ENCODE assay signal across 21 cellular contexts in the genomic region with DNA sequence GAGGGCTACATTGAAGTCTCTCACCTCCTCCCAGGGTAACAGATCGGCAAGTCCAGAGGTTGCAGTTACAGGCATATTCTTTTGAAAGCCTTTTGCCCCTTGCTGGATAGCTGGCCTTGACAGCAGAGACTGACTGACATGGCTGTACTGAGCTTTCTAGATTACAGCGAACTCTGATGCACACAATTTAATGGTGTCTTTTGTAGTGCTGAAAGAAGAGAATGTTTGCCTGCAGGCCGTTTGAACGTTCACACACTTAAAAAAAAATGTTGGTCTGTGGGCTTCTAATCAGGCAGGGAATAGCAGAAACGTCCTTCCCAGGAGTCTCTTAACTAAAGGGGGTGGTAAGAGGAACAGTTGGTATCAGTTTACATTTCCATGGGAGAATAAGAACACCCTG.
DNase-seq lines count a peak whose midpoint lies in the region; ATAC-seq and TF ChIP-seq lines count a peak whose summit lies in the region.
"Had no signal": no experiment of that assay in that cellular context is flagged by ENCODE, and none has a peak within 500 bp of the region (broad histone marks: within the 10 kb centered on the region; RNA-seq: fewer than 3 reads in every experiment).

No MANE protein-coding gene starts in this region.

- no peak overlapping the region for H3K27ac ChIP-seq in GM23338 (ENCODE audit: low read depth)
- H3K27ac ChIP-seq in trophoblast cell (ENCODE audit: low read depth, low read length) = no peak overlapping the region
- H3K27ac ChIP-seq: KMS-11, SJSA1 had no signal

- H3K4me3 Mint-ChIP-seq in GM23338 (no peak overlapping the region), progenitor cell of endocrine pancreas (ENCODE audit: low read depth) (no peak overlapping the region)
- H3K4me3 Mint-ChIP-seq: CD4-positive, CD25-positive, alpha-beta regulatory T cell had no signal

- no peak overlapping the region for H2BK12ac ChIP-seq in trophoblast cell (ENCODE audit: low read length)

- H3K79me2 ChIP-seq in GM23338 (replicated peaks; ENCODE audit: insufficient read depth) (no peaks in the 10 kb centered on the region), trophoblast cell (ENCODE audit: control insufficient read depth, insufficient read depth, low read length, poor library complexity) (no peaks in the 10 kb centered on the region)

- H3K9me3 Mint-ChIP-seq in GM23338 (no peaks in the 10 kb centered on the region), progenitor cell of endocrine pancreas (ENCODE audit: low read depth) (no peaks in the 10 kb centered on the region)

- no peak overlapping the region for H2AK5ac ChIP-seq in trophoblast cell (ENCODE audit: low read length)

- no peak overlapping the region for H2BK5ac ChIP-seq in trophoblast cell (ENCODE audit: low read depth, low read length, poor library complexity)

- 0 out of 2 replicates have a peak, but pooled peaks cover 4% of the 10 kb centered on the region for H3K9me2 ChIP-seq in GM23338 (ENCODE audit: insufficient read depth)

- H3K27ac Mint-ChIP-seq in GM23338 (peak overlapping the region; percentile 36; the same call in 1 of the 2 replicates), progenitor cell of endocrine pancreas (no peak overlapping the region)
- H3K27ac Mint-ChIP-seq: CD4-positive, CD25-positive, alpha-beta regulatory T cell had no signal

- ATAC-seq in GM23338 (no peak), HG02970 (IDR thresholded peaks at IDR 0.05; ENCODE audit: low FRiP score, unreplicated experiment) (no peak), HG03354 (IDR thresholded peaks at IDR 0.05; ENCODE audit: poor library complexity, severe bottlenecking, unreplicated experiment) (no peak)
- ATAC-seq: Right ventricle myocardium inferior had no signal

- no peak overlapping the region for H3K14ac ChIP-seq in trophoblast cell (ENCODE audit: low read length)

- no peaks in the 10 kb centered on the region for H3K36me3 Mint-ChIP-seq in GM23338 (ENCODE audit: low read depth)
- no peaks in the 10 kb centered on the region for H3K36me3 Mint-ChIP-seq in progenitor cell of endocrine pancreas (ENCODE audit: insufficient read depth)
- H3K36me3 Mint-ChIP-seq: CD4-positive, CD25-positive, alpha-beta regulatory T cell had no signal

- 0 out of 2 replicates have a peak, but pooled peaks cover 4% of the 10 kb centered on the region for H3K4me1 ChIP-seq in GM23338 (ENCODE audit: insufficient read depth)
- peaks cover 7 to 20% of the 10 kb centered on the region in 2 experiments for H3K4me1 ChIP-seq in trophoblast cell (ENCODE audit: control insufficient read depth in 1 of 2, insufficient read depth in 2 of 2, low read length in 2 of 2)
- H3K4me1 ChIP-seq: SJSA1 had no signal

- H3K27me3 Mint-ChIP-seq in GM23338 (ENCODE audit: insufficient read depth, low read depth, poor library complexity) (no peaks in the 10 kb centered on the region), progenitor cell of endocrine pancreas (no peaks in the 10 kb centered on the region)
- H3K27me3 Mint-ChIP-seq: CD4-positive, CD25-positive, alpha-beta regulatory T cell had no signal

- H4K12ac ChIP-seq in trophoblast cell (ENCODE audit: low read depth, low read length) = no peak overlapping the region

- H3K18ac ChIP-seq in trophoblast cell (ENCODE audit: low read length) = no peak overlapping the region

- H3K4me1 Mint-ChIP-seq in GM23338 (peaks cover 11% of the 10 kb centered on the region; the same call in 2 of the 3 replicates), progenitor cell of endocrine pancreas (ENCODE audit: low read depth) (peaks cover 5% of the 10 kb centered on the region)
- H3K4me1 Mint-ChIP-seq: CD4-positive, CD25-positive, alpha-beta regulatory T cell had no signal

- no peak overlapping the region for H3K4ac ChIP-seq in trophoblast cell (ENCODE audit: low read depth, low read length)

- H3K9ac ChIP-seq in trophoblast cell (ENCODE audit: low read length) = no peak overlapping the region
- H3K9ac ChIP-seq: KMS-11 had no signal

- H2AFZ ChIP-seq in GM23338 = no peak overlapping the region
- no peak overlapping the region for H2AFZ ChIP-seq in trophoblast cell (ENCODE audit: insufficient read depth, low read length, poor library complexity)

- peaks cover 2% of the 10 kb centered on the region for H3K79me1 ChIP-seq in trophoblast cell (ENCODE audit: low read length)

- no peaks in the 10 kb centered on the region for H3K36me3 ChIP-seq in GM23338 (ENCODE audit: insufficient read depth)
- no peaks in the 10 kb centered on the region for H3K36me3 ChIP-seq in trophoblast cell (ENCODE audit: control insufficient read depth in 1 of 2, insufficient read depth in 2 of 2, low read length in 2 of 2)
- H3K36me3 ChIP-seq: SJSA1 had no signal

- H3K27me3 ChIP-seq in GM23338 (ENCODE audit: insufficient read depth) (no peaks in the 10 kb centered on the region), trophoblast cell (ENCODE audit: insufficient read depth, low read length) (no peaks in the 10 kb centered on the region)
- H3K27me3 ChIP-seq: SJSA1 had no signal

- DNase-seq in GM23338 (ENCODE audit: low spot score) (no peak), amniotic epithelial cell (ENCODE audit: low read depth) (peak; percentile 16), islet precursor cell (peak; percentile 60), trophoblast cell (peak; percentile 48 to 80), progenitor cell of endocrine pancreas (ENCODE audit: low spot score, unreplicated experiment) (no peak)
- DNase-seq: CD4-positive, CD25-positive, alpha-beta regulatory T cell; DND-41; GOT3; HCEC 1CT; NCI-H1105 treated with DMSO at 0.1 percent for 48 hours; NCI-H1694; NCI-H2081; NCI-H446; NCI-H526; OCI-M1; SW 1271 had no signal

- no peak overlapping the region for H4K91ac ChIP-seq in trophoblast cell (ENCODE audit: low read depth, low read length)

- no peak overlapping the region for H2BK120ac ChIP-seq in trophoblast cell (ENCODE audit: insufficient read depth, low read length, poor library complexity)

- no peaks in the 10 kb centered on the region for H4K20me1 ChIP-seq in GM23338 (replicated peaks; ENCODE audit: insufficient read depth)

- no peak overlapping the region for H4K8ac ChIP-seq in trophoblast cell (ENCODE audit: low read depth, low read length)

- H3K4me3 ChIP-seq in GM23338 (no peak overlapping the region), trophoblast cell (ENCODE audit: low read depth, low read length) (no peak overlapping the region)
- H3K4me3 ChIP-seq: SJSA1 had no signal

- H3F3A ChIP-seq in GM23338 (replicated peaks; ENCODE audit: low read depth) = no peaks in the 10 kb centered on the region

- no CpG with 5 or more reads among the region's 5 CpGs for WGBS in trophoblast cell (ENCODE audit: extremely low coverage, insufficient coverage, insufficient read length)

- H3K9me3 ChIP-seq in trophoblast cell (ENCODE audit: insufficient read depth, low read depth, low read length) = peaks cover 3% of the 10 kb centered on the region
- H3K9me3 ChIP-seq: SJSA1 had no signal

- no peak for TF ChIP-seq CTCF in GM23338 (conservative IDR thresholded peaks at IDR 0.05; ENCODE audit: low read depth in 2 of 2)
- no peak for TF ChIP-seq CTCF in progenitor cell of endocrine pancreas (IDR thresholded peaks at IDR 0.05; ENCODE audit: unreplicated experiment)

- H3K4me2 ChIP-seq in GM23338 = no peak overlapping the region
- H3K4me2 ChIP-seq in trophoblast cell (ENCODE audit: low read length) = no peak overlapping the region
- H3K4me2 ChIP-seq: KMS-11 had no signal

- no peak overlapping the region for H3K23ac ChIP-seq in trophoblast cell (ENCODE audit: low read length)

TF ChIP-seq in GM23338, 12 proteins besides CTCF, POLR2A, EP300 and RAD21 (continues in another document):
- TF ChIP-seq, protein P1, sequence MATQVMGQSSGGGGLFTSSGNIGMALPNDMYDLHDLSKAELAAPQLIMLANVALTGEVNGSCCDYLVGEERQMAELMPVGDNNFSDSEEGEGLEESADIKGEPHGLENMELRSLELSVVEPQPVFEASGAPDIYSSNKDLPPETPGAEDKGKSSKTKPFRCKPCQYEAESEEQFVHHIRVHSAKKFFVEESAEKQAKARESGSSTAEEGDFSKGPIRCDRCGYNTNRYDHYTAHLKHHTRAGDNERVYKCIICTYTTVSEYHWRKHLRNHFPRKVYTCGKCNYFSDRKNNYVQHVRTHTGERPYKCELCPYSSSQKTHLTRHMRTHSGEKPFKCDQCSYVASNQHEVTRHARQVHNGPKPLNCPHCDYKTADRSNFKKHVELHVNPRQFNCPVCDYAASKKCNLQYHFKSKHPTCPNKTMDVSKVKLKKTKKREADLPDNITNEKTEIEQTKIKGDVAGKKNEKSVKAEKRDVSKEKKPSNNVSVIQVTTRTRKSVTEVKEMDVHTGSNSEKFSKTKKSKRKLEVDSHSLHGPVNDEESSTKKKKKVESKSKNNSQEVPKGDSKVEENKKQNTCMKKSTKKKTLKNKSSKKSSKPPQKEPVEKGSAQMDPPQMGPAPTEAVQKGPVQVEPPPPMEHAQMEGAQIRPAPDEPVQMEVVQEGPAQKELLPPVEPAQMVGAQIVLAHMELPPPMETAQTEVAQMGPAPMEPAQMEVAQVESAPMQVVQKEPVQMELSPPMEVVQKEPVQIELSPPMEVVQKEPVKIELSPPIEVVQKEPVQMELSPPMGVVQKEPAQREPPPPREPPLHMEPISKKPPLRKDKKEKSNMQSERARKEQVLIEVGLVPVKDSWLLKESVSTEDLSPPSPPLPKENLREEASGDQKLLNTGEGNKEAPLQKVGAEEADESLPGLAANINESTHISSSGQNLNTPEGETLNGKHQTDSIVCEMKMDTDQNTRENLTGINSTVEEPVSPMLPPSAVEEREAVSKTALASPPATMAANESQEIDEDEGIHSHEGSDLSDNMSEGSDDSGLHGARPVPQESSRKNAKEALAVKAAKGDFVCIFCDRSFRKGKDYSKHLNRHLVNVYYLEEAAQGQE (IDR thresholded peaks at IDR 0.05; ENCODE audit: unreplicated experiment) = no peak
- TF ChIP-seq EZH2phosphoT487 (IDR thresholded peaks at IDR 0.05; ENCODE audit: unreplicated experiment) = no peak

Comparison
In these comparisons a context has a peak if more than half of its experiments do, and no peak if none do; other contexts are left out.
1. DNase-seq: peak in amniotic epithelial cell (single experiment), islet precursor cell (single experiment) and trophoblast cell (2 of 2); none in GM23338 (single experiment) and progenitor cell of endocrine pancreas (single experiment).